Comparison of ENCODE assay signal across 21 cellular contexts in genomic region chrX:54416965-54417364, GRCh38. TPM values are rescaled to one million over a fixed set of nuclear protein-coding genes. Genes with fewer than 3 reads are reported as not detected.
A peak's percentile ranks its signal among the peaks of the same experiment; 100 is the strongest.
DNase-seq lines count a peak whose midpoint lies in the region; ATAC-seq, FAIRE-seq and TF ChIP-seq lines count a peak whose summit lies in the region.
"Had no signal": no experiment of that assay in that cellular context is flagged by ENCODE, and none has a peak within 500 bp of the region (broad histone marks: within the 10 kb centered on the region; RNA-seq: fewer than 3 reads in every experiment).

No MANE protein-coding gene starts in this region.

- peaks cover 4% of the 10 kb centered on the region for H3K36me3 Mint-ChIP-seq in neural crest cell (ENCODE audit: low read depth)
- H3K36me3 Mint-ChIP-seq: CD4-positive, alpha-beta memory T cell had no signal

- H3K4me3 Mint-ChIP-seq in neural crest cell = no peak overlapping the region
- H3K4me3 Mint-ChIP-seq: CD4-positive, alpha-beta memory T cell had no signal

- H3K4me2 ChIP-seq in A549 (no peak overlapping the region), KMS-11 (peak overlapping the region; percentile 82), K562 (ENCODE audit: insufficient read depth, low read length) (no peak overlapping the region)

- no peaks in the 10 kb centered on the region for H3K4me1 ChIP-seq in A549
- peaks cover 92% of the 10 kb centered on the region for H3K4me1 ChIP-seq in KMS-11 (ENCODE audit: low read depth, poor library complexity, severe bottlenecking)
- H3K4me1 ChIP-seq in K562 (replicated peaks in 1 of 2; ENCODE audit: control insufficient read depth in 2 of 2, insufficient read depth in 2 of 2, low read length in 2 of 2) = no peaks in the 10 kb centered on the region

- BruUV-seq in K562 (replicated peaks; lab: Mats Ljungman, UMichigan) = no TSS peak

- CTCF ChIA-PET in A549 (lab: Yijun Ruan, JAX) = interaction anchor here (0.9 kb wide), 1 partner anchor 169 kb away, joined by 3 read pairs; no protein-coding TSS in a partner anchor
- CTCF ChIA-PET in K562 (lab: Yijun Ruan, JAX; ENCODE audit: low intra/inter-chr PET ratio) = no interaction called here

- FAIRE-seq in A549 (lab: Jason Lieb, UNC) (peak; percentile 76), K562 (lab: Jason Lieb, UNC) (no peak)
- FAIRE-seq: GM12891, GM19239 had no signal

- peaks cover 10% of the 10 kb centered on the region for H3K9me3 Mint-ChIP-seq in neural crest cell
- H3K9me3 Mint-ChIP-seq: CD4-positive, alpha-beta memory T cell had no signal

- intact Hi-C loops in K562 (cut with micrococcal nuclease) (no loop called here), posterior vena cava (cut with DNase I) (no loop called here)

- H3K9me3 ChIP-seq in A549 (no peaks in the 10 kb centered on the region), K562 (replicated peaks; ENCODE audit: control insufficient read depth, insufficient read depth, low read depth, low read length) (no peaks in the 10 kb centered on the region)

- H3K4me1 Mint-ChIP-seq in neural crest cell = peaks cover 16% of the 10 kb centered on the region

- no peaks in the 10 kb centered on the region for H3K9me1 ChIP-seq in K562 (ENCODE audit: control insufficient read depth, insufficient read depth, low read length)

- H4K20me1 ChIP-seq in KMS-11 (ENCODE audit: insufficient read depth) = no peaks in the 10 kb centered on the region
- no peaks in the 10 kb centered on the region for H4K20me1 ChIP-seq in K562 (replicated peaks; ENCODE audit: control insufficient read depth, insufficient read depth, low read length)

- ATAC-seq in A549 = no peak
- no peak for ATAC-seq in K562
- ATAC-seq in SK-N-SH treated with all-trans-retinoic acid at 6 μM for 48 hours = no peak

- H3K9ac ChIP-seq in KMS-11 = no peak overlapping the region
- H3K9ac ChIP-seq in K562 (ENCODE audit: insufficient read depth in 1 of 2, low read depth in 2 of 2, low read length in 2 of 2) = no peak overlapping the region
- H3K9ac ChIP-seq: GM23248 had no signal

- peak overlapping the region; percentile 35 for H3K27ac Mint-ChIP-seq in neural crest cell (ENCODE audit: unreplicated experiment)

- no peak for TF ChIP-seq RAD21 in A549 (conservative IDR thresholded peaks at IDR 0.05 in 1 of 2, IDR thresholded peaks at IDR 0.05 in 1 of 2)
- TF ChIP-seq RAD21 in K562 (CRISPR knock-in tag; conservative IDR thresholded peaks at IDR 0.05 in 1 of 2, IDR thresholded peaks at IDR 0.05 in 1 of 2) = no peak

- in situ Hi-C loops in K562 (cut with MboI) = no loop called here

- H3K79me2 ChIP-seq in KMS-11 (ENCODE audit: insufficient read depth, low read depth) (no peaks in the 10 kb centered on the region), K562 (ENCODE audit: control insufficient read depth, insufficient read depth, low read length) (no peaks in the 10 kb centered on the region)

- H3K36me3 ChIP-seq in KMS-11 (ENCODE audit: insufficient read depth) = no peaks in the 10 kb centered on the region
- H3K36me3 ChIP-seq in K562 (ENCODE audit: control insufficient read depth, insufficient read depth, low read length) = no peaks in the 10 kb centered on the region

- TF ChIP-seq EP300 in A549 (IDR thresholded peaks at IDR 0.05) (no peak), K562 (IDR thresholded peaks at IDR 0.05; ENCODE audit: low read length) (no peak)

- H2AFZ ChIP-seq in KMS-11 (ENCODE audit: low read depth) (no peak overlapping the region), K562 (ENCODE audit: low read depth, low read length) (no peak overlapping the region)
- H2AFZ ChIP-seq: GM23248 had no signal

- TF ChIP-seq POLR2A in A549 (IDR thresholded peaks at IDR 0.05; ENCODE audit: low read length) = no peak
- TF ChIP-seq POLR2A in K562 (conservative IDR thresholded peaks at IDR 0.05) = no peak

- no peak for TF ChIP-seq CTCF in A549 (IDR thresholded peaks at IDR 0.05)
- no peak for TF ChIP-seq CTCF in KMS-11 (conservative IDR thresholded peaks at IDR 0.05; ENCODE audit: low read depth, low read length)
- no peak for TF ChIP-seq CTCF in K562 (IDR thresholded peaks at IDR 0.05 in 2 of 3, conservative IDR thresholded peaks at IDR 0.05 in 1 of 3; ENCODE audit: insufficient read depth in 2 of 3, low read depth in 1 of 3, low read length in 3 of 3)
- no peak for TF ChIP-seq CTCF in neural crest cell (conservative IDR thresholded peaks at IDR 0.05)

- H3K27ac ChIP-seq in A549 = no peak overlapping the region
- peak overlapping the region; percentile 93 for H3K27ac ChIP-seq in KMS-11
- H3K27ac ChIP-seq in K562 (ENCODE audit: extremely low read depth, low read depth, low read length) = no peak overlapping the region
- H3K27ac ChIP-seq: GM23248 had no signal

- POLR2A ChIA-PET in A549 (lab: Yijun Ruan, JAX) (no interaction called here), K562 (lab: Yijun Ruan, JAX) (no interaction called here)

- no peak for DNase-seq in A549 (ENCODE audit: low read depth in 1 of 2, low spot score in 1 of 2)
- no peak for DNase-seq in K562 (ENCODE audit: extremely low read depth in 1 of 4, low spot score in 3 of 4)
- DNase-seq in neural crest cell (ENCODE audit: low read depth, low spot score) = no peak
- DNase-seq in activated CD4-positive, CD25-positive, alpha-beta regulatory T cell (lab: John Stamatoyannopoulos, UW) = no peak
- no peak for DNase-seq in NCI-H526 (lab: John Stamatoyannopoulos, UW)
- no peak for DNase-seq in posterior vena cava (ENCODE audit: low spot score)
- DNase-seq: 8988T; C1 segment of cervical spinal cord; Calu3; CD4-positive, alpha-beta memory T cell; COR-L47; DMS53; DMS79 treated with DMSO at 0.1 percent for 48 hours; GF-D8; GM23248; H7; HCEC 1CT had no signal

- WGBS in A549 (ENCODE audit: missing lambda C conversion rate) = 36% methylated on average over 2 of the region's 2 CpGs
- WGBS in K562 (ENCODE audit: insufficient coverage, low coverage, missing lambda C conversion rate) = 0% methylated on average over 2 of the region's 2 CpGs

- H3K4me3 ChIP-seq in A549 (no peak overlapping the region), KMS-11 (IDR thresholded peaks at IDR 0.05; ENCODE audit: insufficient read depth, low read depth, low read length) (no peak overlapping the region), K562 (no peak overlapping the region)
- H3K4me3 ChIP-seq: GM23248 had no signal

- H3K27me3 Mint-ChIP-seq in neural crest cell (ENCODE audit: low read depth) = no peaks in the 10 kb centered on the region

- H3K27me3 ChIP-seq in KMS-11 (ENCODE audit: insufficient read depth, low read depth) (no peaks in the 10 kb centered on the region), K562 (ENCODE audit: control insufficient read depth in 2 of 2, insufficient read depth in 2 of 2, low read length in 2 of 2) (peaks cover 0 to 6% of the 10 kb centered on the region in 2 experiments; a peak in 2 of 5 replicates)

RNA-seq across cellular contexts. Expression of gene TSR2, which starts 23.2 kb away (rescaled TPM):
- polyA plus RNA-seq in A549 (2011; rRNA removed) (22.4 and 26.9 TPM in 2 replicates), A549 (2017; fragmentation: RNase III; extraction: RNeasy Plus Mini Kit Qiagen cat#74134 plus additional on column Dnase treatment) (53.7 to 60.4 TPM (median 57.9 TPM) in 3 replicates), K562 (2011; rRNA removed) (18.0 and 20.1 TPM in 2 replicates), K562 (2014; fragmentation: Illumina TruSeq; extraction: Trizol) (45.8 and 50.0 TPM in 2 replicates), K562 (2014; fragmentation: Nextera tagmentation; extraction: Ambion mirVana) (10 to 100 TPM in 1 of 2 experiments, 1 to 10 TPM in 1; 8.6 to 17.4 TPM), K562 (2014; rRNA removed) (35.9 and 37.7 TPM in 2 replicates)
- polyA plus RNA-seq in A549 (2012; cell fraction: cytosol; rRNA removed) = 28.0 and 35.1 TPM in 2 replicates
- polyA plus RNA-seq in A549 (2012; cell fraction: nucleus; rRNA removed) = 10.5 and 16.7 TPM in 2 replicates
- 3.9 and 5.2 TPM in 2 replicates for polyA minus RNA-seq in A549 (2011; rRNA and poly(A)+ RNA removed)
- 5.1 and 5.7 TPM in 2 replicates for total RNA-seq in K562 (2011; cell fraction: chromatin; rRNA removed; ENCODE audit: low replicate concordance)
- 1.8 and 3.0 TPM in 2 replicates for total RNA-seq in K562 (2011; cell fraction: nucleolus; rRNA removed)
- total RNA-seq in K562 (2011; cell fraction: nucleoplasm; rRNA removed) = 7.3 and 10.6 TPM in 2 replicates
- total RNA-seq in K562 (2014; rRNA removed) (23.8 and 28.5 TPM in 2 replicates), K562 (2014; rRNA removed; fragmentation: Illumina TruSeq; extraction: Trizol) (26.2 and 27.1 TPM in 2 replicates), K562 (2015; rRNA removed; fragmentation: Illumina TruSeq; extraction: Trizol) (29.1 and 29.8 TPM in 2 replicates), K562 (2021) (27.4 and 32.2 TPM in 2 replicates), neural crest cell (39.3 and 40.2 TPM in 2 replicates), posterior vena cava (10 to 100 TPM; 38.6 to 39.3 TPM)
- polyA plus RNA-seq in K562 (2011; cell fraction: cytosol; rRNA removed) = 12.2 and 17.3 TPM in 2 replicates
- polyA plus RNA-seq in K562 (2011; cell fraction: nucleus; rRNA removed) = 8.5 and 9.2 TPM in 2 replicates
- polyA plus RNA-seq in K562 (2012) = 30.1 and 52.9 TPM in 2 replicates
- 7.8 and 9.9 TPM in 2 replicates for polyA minus RNA-seq in K562 (2011; rRNA and poly(A)+ RNA removed)
- polyA minus RNA-seq in K562 (2011; cell fraction: cytosol; rRNA and poly(A)+ RNA removed) = 3.5 and 5.3 TPM in 2 replicates
- 1.8 and 3.6 TPM in 2 replicates for polyA minus RNA-seq in K562 (2011; cell fraction: nucleus; rRNA and poly(A)+ RNA removed)

RNA-seq across cellular contexts. Expression of gene WNK3, which starts 59.1 kb away (rescaled TPM):
- 0.05 and 0.08 TPM in 2 replicates for polyA plus RNA-seq in A549 (2011; rRNA removed)
- polyA plus RNA-seq in A549 (2012; cell fraction: cytosol; rRNA removed) = 0.01 TPM in 2 replicates
- polyA plus RNA-seq in A549 (2012; cell fraction: nucleus; rRNA removed) = under 0.01 and 0.01 TPM in 2 replicates
- polyA plus RNA-seq in A549 (2017; fragmentation: RNase III; extraction: RNeasy Plus Mini Kit Qiagen cat#74134 plus additional on column Dnase treatment) = 0.03 to 0.04 TPM in 2 of 3 replicates, not detected in the other
- 0.05 and 0.12 TPM in 2 replicates for polyA minus RNA-seq in A549 (2011; rRNA and poly(A)+ RNA removed)
- not detected in 2 replicates for total RNA-seq in K562 (2011; cell fraction: chromatin; rRNA removed; ENCODE audit: low replicate concordance)
- total RNA-seq in K562 (2011; cell fraction: nucleolus; rRNA removed) = not detected in 2 replicates
- not detected in 2 replicates for total RNA-seq in K562 (2011; cell fraction: nucleoplasm; rRNA removed)
- total RNA-seq in K562 (2014; rRNA removed) = not detected in 2 replicates
- under 0.01 TPM in 1 of 2 replicates, not detected in the other for total RNA-seq in K562 (2014; rRNA removed; fragmentation: Illumina TruSeq; extraction: Trizol)
- under 0.01 TPM in 1 of 2 replicates, not detected in the other for total RNA-seq in K562 (2015; rRNA removed; fragmentation: Illumina TruSeq; extraction: Trizol)
- 0.02 and 0.11 TPM in 2 replicates for total RNA-seq in K562 (2021)
- polyA plus RNA-seq in K562 (2011; rRNA removed) = not detected in 2 replicates
- not detected in 2 replicates for polyA plus RNA-seq in K562 (2011; cell fraction: cytosol; rRNA removed)
- not detected in 2 replicates for polyA plus RNA-seq in K562 (2011; cell fraction: nucleus; rRNA removed)
- polyA plus RNA-seq in K562 (2012) = 0.01 and 0.04 TPM in 2 replicates
- polyA plus RNA-seq in K562 (2014; fragmentation: Illumina TruSeq; extraction: Trizol) = not detected in 2 replicates
- under 1 TPM; 0.01 TPM for polyA plus RNA-seq in K562 (2014; fragmentation: Nextera tagmentation; extraction: Ambion mirVana)
- not detected in 2 replicates for polyA plus RNA-seq in K562 (2014; rRNA removed)
- polyA minus RNA-seq in K562 (2011; rRNA and poly(A)+ RNA removed) = not detected in 2 replicates
- polyA minus RNA-seq in K562 (2011; cell fraction: cytosol; rRNA and poly(A)+ RNA removed) = not detected in 2 replicates
- not detected in 2 replicates for polyA minus RNA-seq in K562 (2011; cell fraction: nucleus; rRNA and poly(A)+ RNA removed)
- total RNA-seq in neural crest cell = 29.3 and 30.7 TPM in 2 replicates
- 1 to 10 TPM; 4.1 to 4.4 TPM for total RNA-seq in posterior vena cava
- total RNA-seq: Calu3 had no signal

Comparison
In these comparisons a context has a peak if more than half of its experiments do, and no peak if none do; other contexts are left out.
1. RNA of gene WNK3, which starts 59.1 kb away (total RNA-seq): 29.3 to 30.7 TPM in neural crest cell and 4.1 to 4.4 TPM in posterior vena cava; under 0.01 to 0.11 TPM in K562; every median in the first group is over 4 times any median in the second.